1 cellular context compared by ENCODE assay signal in genomic region chr3:105458518-105459215, GRCh38.
TF ChIP-seq lines count a peak whose summit lies in the region.

No MANE protein-coding gene starts in this region.

TF ChIP-seq in IMR-90, 13 proteins besides CTCF, POLR2A, EP300 and RAD21:
- no peak for TF ChIP-seq RCOR1 (IDR thresholded peaks at IDR 0.05; ENCODE audit: insufficient replicate concordance, low read length)
- TF ChIP-seq RFX5 (IDR thresholded peaks at IDR 0.05; ENCODE audit: low read depth, low read length): no peak
- no peak for TF ChIP-seq SMC3 (IDR thresholded peaks at IDR 0.05; ENCODE audit: low read depth, low read length)
- no peak for TF ChIP-seq CEBPB (IDR thresholded peaks at IDR 0.05; ENCODE audit: low read depth, low read length)
- TF ChIP-seq, protein P1, sequence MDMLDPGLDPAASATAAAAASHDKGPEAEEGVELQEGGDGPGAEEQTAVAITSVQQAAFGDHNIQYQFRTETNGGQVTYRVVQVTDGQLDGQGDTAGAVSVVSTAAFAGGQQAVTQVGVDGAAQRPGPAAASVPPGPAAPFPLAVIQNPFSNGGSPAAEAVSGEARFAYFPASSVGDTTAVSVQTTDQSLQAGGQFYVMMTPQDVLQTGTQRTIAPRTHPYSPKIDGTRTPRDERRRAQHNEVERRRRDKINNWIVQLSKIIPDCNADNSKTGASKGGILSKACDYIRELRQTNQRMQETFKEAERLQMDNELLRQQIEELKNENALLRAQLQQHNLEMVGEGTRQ (IDR thresholded peaks at IDR 0.05; ENCODE audit: low read depth, low read length): no peak
- TF ChIP-seq NFE2L2 (IDR thresholded peaks at IDR 0.05; ENCODE audit: low read depth, low read length): no peak
- TF ChIP-seq MAFK (IDR thresholded peaks at IDR 0.05; ENCODE audit: low read depth, low read length): no peak
- no peak for TF ChIP-seq FOS (IDR thresholded peaks at IDR 0.05; ENCODE audit: low read depth, low read length)
- TF ChIP-seq MAZ (IDR thresholded peaks at IDR 0.05; ENCODE audit: borderline replicate concordance, low read depth, low read length): no peak
- no peak for TF ChIP-seq MXI1 (IDR thresholded peaks at IDR 0.05; ENCODE audit: borderline replicate concordance, low read depth, low read length)
- no peak for TF ChIP-seq CHD1 (IDR thresholded peaks at IDR 0.05; ENCODE audit: low read depth, low read length)
